Comparison of ENCODE assay signal across 8 cellular contexts in the genomic region with DNA sequence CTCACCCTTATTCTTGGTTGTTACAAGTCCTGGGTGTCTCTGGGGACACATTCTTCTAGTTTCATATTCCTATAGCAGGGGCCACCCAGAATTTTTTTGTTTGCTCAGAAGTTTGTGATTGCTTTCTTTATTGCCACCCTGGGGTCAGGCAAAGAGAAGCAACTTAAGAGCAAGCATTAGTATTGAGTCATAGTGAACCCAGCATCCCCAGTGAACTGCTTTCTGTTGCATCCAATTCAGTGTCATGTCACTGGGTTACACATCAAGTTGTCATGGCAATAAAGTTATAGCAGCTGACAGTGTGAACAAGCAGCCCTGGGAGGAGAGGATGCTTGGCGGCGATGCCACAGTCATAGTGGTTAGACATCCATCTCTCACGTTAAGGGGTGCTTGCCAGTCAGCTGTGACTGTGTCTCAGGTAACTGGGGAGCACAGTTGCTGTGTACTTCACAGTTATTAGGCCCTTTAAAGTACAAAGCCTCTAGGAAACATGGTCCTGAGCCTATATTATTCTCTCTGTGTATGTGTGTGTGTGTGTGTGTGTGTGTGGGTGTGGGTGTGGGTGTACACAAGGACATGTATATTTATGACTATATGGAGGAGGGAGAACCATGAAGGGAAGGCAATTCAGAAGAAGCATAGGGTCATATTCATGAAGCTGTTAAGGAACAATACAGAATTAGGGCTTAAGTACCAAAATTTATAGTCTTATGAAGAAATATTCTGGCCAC. TPM values are rescaled to one million over a fixed set of nuclear protein-coding genes. Genes with fewer than 3 reads are reported as not detected.
DNase-seq lines count a peak whose midpoint lies in the region; ATAC-seq and TF ChIP-seq lines count a peak whose summit lies in the region.

No MANE protein-coding gene starts in this region.

- CTCF ChIA-PET in HEK293 (lab: Yijun Ruan, JAX): interaction anchor here (1.0 kb wide), 1 partner anchor 99 kb away, joined by 3 read pairs; no protein-coding TSS in a partner anchor

- peak overlapping the region; percentile 60 for H3K27ac Mint-ChIP-seq in natural killer cell treated with Interleukin-12 subunit alpha and Interleukin-12 subunit beta and Interleukin-15 and Interleukin-18, amount 100 ng/mL, for 72 hours

- POLR2A ChIA-PET in HEK293 (lab: Yijun Ruan, JAX): no interaction called here

- TF ChIP-seq POLR2A in gastroesophageal sphincter (IDR thresholded peaks at IDR 0.05): no peak

- peaks cover 4% of the 10 kb centered on the region for H3K9me3 Mint-ChIP-seq in natural killer cell treated with Interleukin-12 subunit alpha and Interleukin-12 subunit beta and Interleukin-15 and Interleukin-18, amount 100 ng/mL, for 72 hours

- H3K4me1 Mint-ChIP-seq in natural killer cell treated with Interleukin-12 subunit alpha and Interleukin-12 subunit beta and Interleukin-15 and Interleukin-18, amount 100 ng/mL, for 72 hours (ENCODE audit: low read depth in 2 of 2): peaks cover 33 to 37% of the 10 kb centered on the region in 2 donors

- H3K4me3 Mint-ChIP-seq in natural killer cell treated with Interleukin-12 subunit alpha and Interleukin-12 subunit beta and Interleukin-15 and Interleukin-18, amount 100 ng/mL, for 72 hours: peak overlapping the region; percentile 40

- H3K4me3 ChIP-seq in HEK293 (ENCODE audit: low read depth, low read length): no peak overlapping the region
- no peak overlapping the region for H3K4me3 ChIP-seq in gastroesophageal sphincter

- WGBS in gastroesophageal sphincter (ENCODE audit: low coverage in 1 of 2), 2 donors: 77 to 80% methylated on average over 1 to 3 of the region's 3 CpGs

- no peaks in the 10 kb centered on the region for H3K27me3 ChIP-seq in gastroesophageal sphincter

- ATAC-seq in GM18858 (IDR thresholded peaks at IDR 0.05; ENCODE audit: unreplicated experiment) (peak; percentile 94), gastroesophageal sphincter (no peak)
- peak; percentile 94 to 96 for ATAC-seq in natural killer cell treated with Interleukin-12 subunit alpha and Interleukin-12 subunit beta and Interleukin-15 and Interleukin-18, amount 100 ng/mL, for 72 hours

- H3K9me3 ChIP-seq in HEK293 (ENCODE audit: control insufficient read depth, insufficient read depth, low read depth, low read length): no peaks in the 10 kb centered on the region
- H3K9me3 ChIP-seq in gastroesophageal sphincter: no peaks in the 10 kb centered on the region

- H3K4me1 ChIP-seq in HEK293 (ENCODE audit: control insufficient read depth, insufficient read depth, low read length) (no peaks in the 10 kb centered on the region), gastroesophageal sphincter (no peaks in the 10 kb centered on the region)

- TF ChIP-seq EP300 in gastroesophageal sphincter (IDR thresholded peaks at IDR 0.05): no peak

- H3K36me3 ChIP-seq in HEK293 (ENCODE audit: control insufficient read depth in 2 of 2, insufficient read depth in 1 of 2, low read length in 2 of 2) (no peaks in the 10 kb centered on the region), gastroesophageal sphincter (no peaks in the 10 kb centered on the region)

- no peaks in the 10 kb centered on the region for H3K27me3 Mint-ChIP-seq in natural killer cell treated with Interleukin-12 subunit alpha and Interleukin-12 subunit beta and Interleukin-15 and Interleukin-18, amount 100 ng/mL, for 72 hours

- peak; percentile 83 for DNase-seq in RKO (ENCODE audit: low spot score)
- peak; percentile 64 for DNase-seq in natural killer cell treated with Interleukin-12 subunit alpha and Interleukin-12 subunit beta and Interleukin-15 and Interleukin-18, amount 100 ng/mL, for 72 hours (ENCODE audit: low spot score)
- no peak for DNase-seq in NCI-H345 (lab: John Stamatoyannopoulos, UW)
- no peak for DNase-seq in NCI-H2081 (lab: John Stamatoyannopoulos, UW)
- DNase-seq in NCI-H1417 treated with DMSO at 0.1 percent for 48 hours (lab: John Stamatoyannopoulos, UW): no peak

- peaks cover 12% of the 10 kb centered on the region for H3K36me3 Mint-ChIP-seq in natural killer cell treated with Interleukin-12 subunit alpha and Interleukin-12 subunit beta and Interleukin-15 and Interleukin-18, amount 100 ng/mL, for 72 hours

- H3K27ac ChIP-seq in HEK293 (ENCODE audit: extremely low read depth, low read depth, low read length) (no peak overlapping the region), gastroesophageal sphincter (no peak overlapping the region)

- TF ChIP-seq CTCF in HEK293 (tag by site-specific recombination; IDR thresholded peaks at IDR 0.05): no peak
- TF ChIP-seq CTCF in gastroesophageal sphincter (IDR thresholded peaks at IDR 0.05): no peak

TF ChIP-seq in HEK293, 187 proteins besides CTCF, POLR2A, EP300 and RAD21:
- TF ChIP-seq ZNF202 (tag by site-specific recombination; IDR thresholded peaks at IDR 0.05; ENCODE audit: borderline replicate concordance) (no peak), ZNF514 (tag by site-specific recombination; IDR thresholded peaks at IDR 0.05) (no peak), ZNF830 (tag by site-specific recombination; IDR thresholded peaks at IDR 0.05; ENCODE audit: low read depth) (no peak), ZNF394 (tag by site-specific recombination; IDR thresholded peaks at IDR 0.05; ENCODE audit: borderline replicate concordance) (no peak), ZSCAN23 (tag by site-specific recombination; IDR thresholded peaks at IDR 0.05) (no peak), OVOL3 (tag by site-specific recombination; IDR thresholded peaks at IDR 0.05) (no peak), ZNF292 (tag by site-specific recombination; IDR thresholded peaks at IDR 0.05; ENCODE audit: borderline replicate concordance, low read depth) (no peak), ZIC2 (tag by site-specific recombination; IDR thresholded peaks at IDR 0.05) (no peak), ZNF558 (tag by site-specific recombination; IDR thresholded peaks at IDR 0.05) (peak; percentile 56; the same call in 1 of the 2 replicates), MYNN (tag by site-specific recombination; IDR thresholded peaks at IDR 0.05; ENCODE audit: borderline replicate concordance) (no peak), TRIM28 (IDR thresholded peaks at IDR 0.05; ENCODE audit: borderline replicate concordance, low read length) (no peak), ZFHX2 (tag by site-specific recombination; conservative IDR thresholded peaks at IDR 0.05) (peak; percentile 97), ZNF211 (tag by site-specific recombination; IDR thresholded peaks at IDR 0.05; ENCODE audit: low read depth) (no peak), GLIS1 (tag by site-specific recombination; IDR thresholded peaks at IDR 0.05) (no peak), ZNF701 (tag by site-specific recombination; IDR thresholded peaks at IDR 0.05) (no peak), EGR2 (tag by site-specific recombination; IDR thresholded peaks at IDR 0.05; ENCODE audit: low read depth) (peak; percentile 95), ZNF626 (tag by site-specific recombination; IDR thresholded peaks at IDR 0.05) (no peak), GLI4 (tag by site-specific recombination; IDR thresholded peaks at IDR 0.05) (no peak), ZNF623 (tag by site-specific recombination; IDR thresholded peaks at IDR 0.05) (no peak)
TF ChIP-seq in HEK293: peak in this region for 3.

RNA-seq across cellular contexts. Expression of a gene that starts 52.5 kb away (rescaled TPM):
- 10 to 100 TPM; 38.1 to 40.6 TPM for total RNA-seq in natural killer cell treated with Interleukin-12 subunit alpha and Interleukin-12 subunit beta and Interleukin-15 and Interleukin-18, amount 100 ng/mL, for 72 hours
- 10 to 100 TPM; 35.6 to 70.6 (median 43.2) TPM for total RNA-seq in gastroesophageal sphincter

Comparison
In these comparisons a context has a peak if more than half of its experiments do, and no peak if none do; other contexts are left out.
1. DNase-seq: peak in RKO (single experiment) and natural killer cell treated with Interleukin-12 subunit alpha and Interleukin-12 subunit beta and Interleukin-15 and Interleukin-18, amount 100 ng/mL, for 72 hours (single experiment); none in NCI-H345 (single experiment), NCI-H2081 (0 of 2) and NCI-H1417 treated with DMSO at 0.1 percent for 48 hours (single experiment).